In genomic region chrX:126137899-126138298, GRCh38 we compare ENCODE assay signal across 11 cellular contexts. TPM values are rescaled to one million over a fixed set of nuclear protein-coding genes. Genes with fewer than 3 reads are reported as not detected.
DNase-seq lines count a peak whose midpoint lies in the region; ATAC-seq, FAIRE-seq and TF ChIP-seq lines count a peak whose summit lies in the region.
"Had no signal": no experiment of that assay in that cellular context is flagged by ENCODE, and none has a peak within 500 bp of the region (broad histone marks: within the 10 kb centered on the region; RNA-seq: fewer than 3 reads in every experiment).

No MANE protein-coding gene starts in this region.

- no peak overlapping the region for H3K27ac Mint-ChIP-seq in GM23338
- H3K27ac Mint-ChIP-seq in stimulated activated effector memory CD8-positive, alpha-beta T cell treated with anti-CD3 and anti-CD28 coated beads, Interleukin-12 subunit alpha, Interleukin-12 subunit beta, amount 100 ng/mL, for 72 hours: no peak overlapping the region

- ATAC-seq in GM23338 (peak; percentile 34; the same call in 2 of the 3 replicates), GM18907 (IDR thresholded peaks at IDR 0.05; ENCODE audit: unreplicated experiment) (no peak), HG02973 (IDR thresholded peaks at IDR 0.05; ENCODE audit: unreplicated experiment) (no peak)
- ATAC-seq in stimulated activated effector memory CD8-positive, alpha-beta T cell treated with anti-CD3 and anti-CD28 coated beads, Interleukin-12 subunit alpha, Interleukin-12 subunit beta, amount 100 ng/mL, for 72 hours: no peak

- H3K4me2 ChIP-seq in GM23338 (no peak overlapping the region), OCI-LY1 (ENCODE audit: low read length) (no peak overlapping the region)

- H3K4me3 ChIP-seq in GM23338 (no peak overlapping the region), OCI-LY1 (ENCODE audit: low read depth, low read length, poor library complexity, severe bottlenecking) (no peak overlapping the region), iPS DF 6.9 (ENCODE audit: low read length) (no peak overlapping the region)

- POLR2A ChIA-PET in GM10248 (lab: Yijun Ruan, JAX): no interaction called here

- FAIRE-seq in urothelium cell line (lab: Jason Lieb, UNC): no peak

- no peaks in the 10 kb centered on the region for H3K9me3 ChIP-seq in OCI-LY1 (ENCODE audit: low read length)
- no peaks in the 10 kb centered on the region for H3K9me3 ChIP-seq in iPS DF 6.9 (ENCODE audit: control insufficient read depth, insufficient read depth, low read length)
- H3K9me3 ChIP-seq: Caco-2 had no signal

- H3K4me1 ChIP-seq in GM23338 (ENCODE audit: insufficient read depth) (peaks cover 8% of the 10 kb centered on the region; the same call in 1 of the 2 replicates), OCI-LY1 (ENCODE audit: insufficient read depth, low read length, severe bottlenecking) (no peaks in the 10 kb centered on the region), iPS DF 6.9 (ENCODE audit: control insufficient read depth, insufficient read depth, low read length) (no peaks in the 10 kb centered on the region)
- H3K4me1 ChIP-seq: Caco-2 had no signal

- H3K4me3 Mint-ChIP-seq in GM23338: no peak overlapping the region
- no peak overlapping the region for H3K4me3 Mint-ChIP-seq in stimulated activated effector memory CD8-positive, alpha-beta T cell treated with anti-CD3 and anti-CD28 coated beads, Interleukin-12 subunit alpha, Interleukin-12 subunit beta, amount 100 ng/mL, for 72 hours

- H3K27ac ChIP-seq in GM23338 (ENCODE audit: low read depth) (no peak overlapping the region), OCI-LY1 (ENCODE audit: low read depth, low read length, poor library complexity, severe bottlenecking) (no peak overlapping the region), iPS DF 6.9 (ENCODE audit: low read length) (no peak overlapping the region)

- CTCF ChIA-PET in GM10248 (lab: Yijun Ruan, JAX): interaction anchor here (2.2 kb wide), 1 partner anchor 15 kb away, joined by 5 read pairs; no protein-coding TSS in a partner anchor

- H3K27me3 Mint-ChIP-seq in GM23338 (ENCODE audit: insufficient read depth, low read depth, poor library complexity): peaks cover 2% of the 10 kb centered on the region

- no peak overlapping the region for H2AFZ ChIP-seq in GM23338
- H2AFZ ChIP-seq in OCI-LY1 (ENCODE audit: low read length): no peak overlapping the region

- H3K9me3 Mint-ChIP-seq in GM23338: peaks cover 2% of the 10 kb centered on the region; the same call in 2 of the 3 replicates
- H3K9me3 Mint-ChIP-seq in stimulated activated effector memory CD8-positive, alpha-beta T cell treated with anti-CD3 and anti-CD28 coated beads, Interleukin-12 subunit alpha, Interleukin-12 subunit beta, amount 100 ng/mL, for 72 hours: no peaks in the 10 kb centered on the region

- H3K27me3 ChIP-seq in GM23338 (ENCODE audit: insufficient read depth) (no peaks in the 10 kb centered on the region), OCI-LY1 (ENCODE audit: insufficient read depth, low read length) (no peaks in the 10 kb centered on the region), iPS DF 6.9 (ENCODE audit: control insufficient read depth, insufficient read depth, low read length) (no peaks in the 10 kb centered on the region)

- H3K36me3 ChIP-seq in GM23338 (ENCODE audit: insufficient read depth): no peaks in the 10 kb centered on the region
- no peaks in the 10 kb centered on the region for H3K36me3 ChIP-seq in OCI-LY1 (ENCODE audit: insufficient read depth, low read length)
- no peaks in the 10 kb centered on the region for H3K36me3 ChIP-seq in iPS DF 6.9 (ENCODE audit: control insufficient read depth, insufficient read depth, low read length)

- no CpG with 5 or more reads among the region's 1 CpG for WGBS in iPS DF 6.9 (ENCODE audit: insufficient coverage, insufficient read length)

- no peak overlapping the region for H3K9ac ChIP-seq in OCI-LY1 (ENCODE audit: low read length)

- H3K79me2 ChIP-seq in GM23338 (replicated peaks; ENCODE audit: insufficient read depth) (no peaks in the 10 kb centered on the region), OCI-LY1 (ENCODE audit: insufficient read depth, low read length) (no peaks in the 10 kb centered on the region)

- H3K9me2 ChIP-seq in GM23338 (ENCODE audit: insufficient read depth): no peaks in the 10 kb centered on the region
- no peaks in the 10 kb centered on the region for H3K9me2 ChIP-seq in OCI-LY1 (ENCODE audit: low read depth, low read length)

- no peaks in the 10 kb centered on the region for H3K4me1 Mint-ChIP-seq in GM23338
- no peaks in the 10 kb centered on the region for H3K4me1 Mint-ChIP-seq in stimulated activated effector memory CD8-positive, alpha-beta T cell treated with anti-CD3 and anti-CD28 coated beads, Interleukin-12 subunit alpha, Interleukin-12 subunit beta, amount 100 ng/mL, for 72 hours

- no peak for DNase-seq in GM10248 (ENCODE audit: extremely low spot score)
- DNase-seq in GM23338 (ENCODE audit: low spot score): peak; percentile 25
- peak; percentile 5 for DNase-seq in iPS DF 6.9 (ENCODE audit: low read depth, low spot score)
- no peak for DNase-seq in stimulated activated effector memory CD8-positive, alpha-beta T cell treated with anti-CD3 and anti-CD28 coated beads, Interleukin-12 subunit alpha, Interleukin-12 subunit beta, amount 100 ng/mL, for 72 hours (ENCODE audit: low spot score in 2 of 2)
- DNase-seq in urothelium cell line (ENCODE audit: low spot score): no peak

- H4K20me1 ChIP-seq in GM23338 (replicated peaks; ENCODE audit: insufficient read depth) (no peaks in the 10 kb centered on the region), OCI-LY1 (ENCODE audit: insufficient read depth, low read length) (no peaks in the 10 kb centered on the region)

- H3K36me3 Mint-ChIP-seq in GM23338 (ENCODE audit: low read depth): no peaks in the 10 kb centered on the region
- H3K36me3 Mint-ChIP-seq in stimulated activated effector memory CD8-positive, alpha-beta T cell treated with anti-CD3 and anti-CD28 coated beads, Interleukin-12 subunit alpha, Interleukin-12 subunit beta, amount 100 ng/mL, for 72 hours: no peaks in the 10 kb centered on the region

- no peaks in the 10 kb centered on the region for H3F3A ChIP-seq in GM23338 (replicated peaks; ENCODE audit: low read depth)
- no peaks in the 10 kb centered on the region for H3F3A ChIP-seq in OCI-LY1 (ENCODE audit: insufficient read depth, low read length)

- TF ChIP-seq CTCF in GM10248 (IDR thresholded peaks at IDR 0.05; ENCODE audit: control extremely low read depth, extremely low read depth, low read depth, missing control alignments) (peak; percentile 9), GM23338 (conservative IDR thresholded peaks at IDR 0.05; ENCODE audit: low read depth in 2 of 2) (peak; percentile 41 to 64), OCI-LY1 (IDR thresholded peaks at IDR 0.05; ENCODE audit: low read length) (peak; percentile 36; the same call in 1 of the 2 replicates)

RNA-seq across cellular contexts. Expression of gene DCAF12L2, which starts 28.2 kb away (rescaled TPM):
- total RNA-seq in GM23338 (2014; rRNA removed; shearing (Covaris generic)): 1.3 and 1.9 TPM in 2 replicates
- polyA plus RNA-seq in GM23338 (2016; fragmentation: Nextera tagmentation; extraction: Ambion mirVana): 0.45 and 0.49 TPM in 2 replicates
- total RNA-seq: Caco-2, cardiac septum, mesenteric fat pad had no signal

Comparison
In these comparisons a context has a peak if more than half of its experiments do, and no peak if none do; other contexts are left out.
1. DNase-seq: peak in GM23338 (single experiment) and iPS DF 6.9 (single experiment); none in GM10248 (single experiment), stimulated activated effector memory CD8-positive, alpha-beta T cell treated with anti-CD3 and anti-CD28 coated beads, Interleukin-12 subunit alpha, Interleukin-12 subunit beta, amount 100 ng/mL, for 72 hours (0 of 2) and urothelium cell line (single experiment).
2. Peak in every context shown above with its lines, with median percentiles within 50 percentile points of each other: CTCF ChIP-seq.